37 cellular contexts compared by ENCODE assay signal in the genomic region with DNA sequence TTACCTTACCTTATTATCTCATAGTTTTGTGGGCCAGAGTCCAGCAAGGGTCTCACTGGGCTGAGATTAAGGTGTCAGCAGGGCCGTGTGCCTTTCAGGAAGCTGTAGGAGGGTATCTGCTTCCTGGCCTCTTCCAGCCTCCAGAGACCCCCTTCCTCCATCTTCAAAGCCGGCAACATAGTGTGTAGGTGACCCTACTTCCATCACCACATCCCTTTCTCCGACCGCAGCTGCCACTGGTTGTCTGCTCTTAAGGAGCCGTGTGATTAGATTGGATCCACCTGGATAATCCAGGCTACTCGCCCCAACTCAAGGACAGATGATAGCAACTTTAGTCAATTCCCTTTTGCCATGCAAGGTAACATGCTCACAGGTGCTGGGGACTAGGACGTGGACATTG.
DNase-seq lines count a peak whose midpoint lies in the region; ATAC-seq, FAIRE-seq and TF ChIP-seq lines count a peak whose summit lies in the region.
"Had no signal": no experiment of that assay in that cellular context is flagged by ENCODE, and none has a peak within 500 bp of the region (broad histone marks: within the 10 kb centered on the region; RNA-seq: fewer than 3 reads in every experiment).

No MANE protein-coding gene starts in this region.

- FAIRE-seq in HTR-8/SVneo (lab: Jason Lieb, UNC) (peak; percentile 74), kidney (lab: Jason Lieb, UNC) (no peak)
- FAIRE-seq: A204.1, A549, D721Med had no signal

- H3K36me3 ChIP-seq in RWPE2 (ENCODE audit: low read depth), result no peaks in the 10 kb centered on the region
- H3K36me3 ChIP-seq in kidney (ENCODE audit: control insufficient read depth in 1 of 2, insufficient read depth in 2 of 2, low read length in 2 of 2), result no peaks in the 10 kb centered on the region
- no peaks in the 10 kb centered on the region for H3K36me3 ChIP-seq in suprapubic skin
- H3K36me3 ChIP-seq: BE2C; BLaER1; BLaER1 treated with 17β-estradiol and CSF1 and Interleukin-3, amounts not matched to agents 10 nM and 100 nM had no signal

- no peak for ATAC-seq in RWPE2 (ENCODE audit: low read depth)
- ATAC-seq in natural killer cell treated with Interleukin-12 subunit alpha and Interleukin-12 subunit beta and Interleukin-15 and Interleukin-18, amount 100 ng/mL, for 72 hours, result no peak
- ATAC-seq: A549; CD8-positive, alpha-beta T cell had no signal

- H3K36me3 Mint-ChIP-seq in natural killer cell treated with Interleukin-12 subunit alpha and Interleukin-12 subunit beta and Interleukin-15 and Interleukin-18, amount 100 ng/mL, for 72 hours, result no peaks in the 10 kb centered on the region
- H3K36me3 Mint-ChIP-seq: CD14-positive monocyte; CD4-positive, alpha-beta memory T cell; CD4-positive, CD25-positive, alpha-beta regulatory T cell; CD8-positive, alpha-beta memory T cell; CD8-positive, alpha-beta T cell had no signal

- no peak overlapping the region for H3K9ac ChIP-seq in kidney (ENCODE audit: low read length in 2 of 2)
- H3K9ac ChIP-seq: BLaER1; BLaER1 treated with 17β-estradiol and CSF1 and Interleukin-3, amounts not matched to agents 10 nM and 100 nM had no signal

- H3K9me3 Mint-ChIP-seq in natural killer cell treated with Interleukin-12 subunit alpha and Interleukin-12 subunit beta and Interleukin-15 and Interleukin-18, amount 100 ng/mL, for 72 hours, result no peaks in the 10 kb centered on the region
- H3K9me3 Mint-ChIP-seq: CD4-positive, alpha-beta T cell; CD8-positive, alpha-beta T cell had no signal

- no peak overlapping the region for H3K27ac ChIP-seq in RWPE2 (ENCODE audit: poor library complexity, severe bottlenecking)
- H3K27ac ChIP-seq in kidney (ENCODE audit: low read depth in 2 of 2, low read length in 2 of 2), result no peak overlapping the region
- no peak overlapping the region for H3K27ac ChIP-seq in suprapubic skin
- H3K27ac ChIP-seq: 22Rv1; A549; BLaER1; BLaER1 treated with 17β-estradiol and CSF1 and Interleukin-3, amounts not matched to agents 10 nM and 100 nM; C4-2B had no signal

- TF ChIP-seq CTCF in RWPE2 (IDR thresholded peaks at IDR 0.05; ENCODE audit: poor library complexity, severe bottlenecking) (no peak), kidney (IDR thresholded peaks at IDR 0.05; ENCODE audit: borderline replicate concordance, extremely low read depth, insufficient read depth) (no peak), suprapubic skin (IDR thresholded peaks at IDR 0.05) (no peak)

- no peak for TF ChIP-seq EP300 in suprapubic skin (IDR thresholded peaks at IDR 0.05)

- no peak overlapping the region for H3K27ac Mint-ChIP-seq in natural killer cell treated with Interleukin-12 subunit alpha and Interleukin-12 subunit beta and Interleukin-15 and Interleukin-18, amount 100 ng/mL, for 72 hours
- H3K27ac Mint-ChIP-seq: B cell; CD14-positive monocyte; CD4-positive, alpha-beta T cell; CD4-positive, CD25-positive, alpha-beta regulatory T cell; CD8-positive, alpha-beta memory T cell; CD8-positive, alpha-beta T cell had no signal

- no peak for TF ChIP-seq POLR2A in suprapubic skin (IDR thresholded peaks at IDR 0.05)

- DNase-seq in HTR-8/SVneo (ENCODE audit: insufficient read length, low spot score) (no peak), RWPE2 (ENCODE audit: low spot score) (peak; percentile 64), islet precursor cell (peak; percentile 18), kidney (peak; percentile 45), suprapubic skin (ENCODE audit: low spot score in 2 of 2) (no peak), nucleus accumbens (lab: John Stamatoyannopoulos, UW) (no peak), AG20443 (ENCODE audit: low spot score) (no peak)
- DNase-seq in natural killer cell treated with Interleukin-12 subunit alpha and Interleukin-12 subunit beta and Interleukin-15 and Interleukin-18, amount 100 ng/mL, for 72 hours (ENCODE audit: low spot score), result no peak
- DNase-seq: 8988T; ACHN; AML-193; BE2C; C1 segment of cervical spinal cord; Calu3; CD4-positive, alpha-beta memory T cell; CD4-positive, alpha-beta T cell; CD4-positive, CD25-positive, alpha-beta regulatory T cell; CD8-positive, alpha-beta memory T cell; CD8-positive, alpha-beta T cell; COR-L47; DMS 273 treated with DMSO at 0.1 percent for 48 hours; DMS153; DMS53; DMS79; DMS79 treated with DMSO at 0.1 percent for 48 hours; DND-41; EL had no signal

- no peaks in the 10 kb centered on the region for H3K4me1 Mint-ChIP-seq in natural killer cell treated with Interleukin-12 subunit alpha and Interleukin-12 subunit beta and Interleukin-15 and Interleukin-18, amount 100 ng/mL, for 72 hours (ENCODE audit: low read depth in 2 of 2)
- H3K4me1 Mint-ChIP-seq: B cell; CD4-positive, alpha-beta memory T cell; CD4-positive, CD25-positive, alpha-beta regulatory T cell; CD8-positive, alpha-beta memory T cell had no signal

- H3K27me3 ChIP-seq in RWPE2 (ENCODE audit: insufficient read depth, poor library complexity, severe bottlenecking) (no peaks in the 10 kb centered on the region), suprapubic skin (peaks cover 8% of the 10 kb centered on the region)
- H3K27me3 ChIP-seq: BE2C; BLaER1; BLaER1 treated with 17β-estradiol and CSF1 and Interleukin-3, amounts not matched to agents 10 nM and 100 nM had no signal

- 82% methylated on average over 7 of the region's 7 CpGs for WGBS in suprapubic skin

- H3K9me3 ChIP-seq in RWPE2 (ENCODE audit: severe bottlenecking) (no peaks in the 10 kb centered on the region), kidney (ENCODE audit: control insufficient read depth in 1 of 2, low read length in 2 of 2) (no peaks in the 10 kb centered on the region), suprapubic skin (no peaks in the 10 kb centered on the region)
- H3K9me3 ChIP-seq: A549; BE2C; BLaER1; BLaER1 treated with 17β-estradiol and CSF1 and Interleukin-3, amounts not matched to agents 10 nM and 100 nM; Caco-2 had no signal

- peaks cover 10% of the 10 kb centered on the region for H3K4me1 ChIP-seq in RWPE2 (ENCODE audit: insufficient read depth, poor library complexity, severe bottlenecking)
- H3K4me1 ChIP-seq in kidney (ENCODE audit: control insufficient read depth in 1 of 2, insufficient read depth in 1 of 2, low read depth in 1 of 2, low read length in 2 of 2), result no peaks in the 10 kb centered on the region
- no peaks in the 10 kb centered on the region for H3K4me1 ChIP-seq in suprapubic skin
- H3K4me1 ChIP-seq: BE2C, Caco-2 had no signal

- H3K4me3 Mint-ChIP-seq in natural killer cell treated with Interleukin-12 subunit alpha and Interleukin-12 subunit beta and Interleukin-15 and Interleukin-18, amount 100 ng/mL, for 72 hours, result no peak overlapping the region
- H3K4me3 Mint-ChIP-seq: B cell; CD14-positive monocyte; CD4-positive, alpha-beta memory T cell; CD4-positive, alpha-beta T cell; CD4-positive, CD25-positive, alpha-beta regulatory T cell; CD8-positive, alpha-beta memory T cell; CD8-positive, alpha-beta T cell had no signal

- intact Hi-C loops in kidney (cut with DNase I), result no loop called here

- H3K27me3 Mint-ChIP-seq in natural killer cell treated with Interleukin-12 subunit alpha and Interleukin-12 subunit beta and Interleukin-15 and Interleukin-18, amount 100 ng/mL, for 72 hours, result peaks cover 29 to 44% of the 10 kb centered on the region in 2 donors

- H3K4me3 ChIP-seq in RWPE2 (ENCODE audit: severe bottlenecking) (no peak overlapping the region), kidney (ENCODE audit: low read length in 2 of 2) (no peak overlapping the region), suprapubic skin (no peak overlapping the region)
- H3K4me3 ChIP-seq: A549; BLaER1; BLaER1 treated with 17β-estradiol and CSF1 and Interleukin-3, amounts not matched to agents 10 nM and 100 nM had no signal

Comparison
In these comparisons a context has a peak if more than half of its experiments do, and no peak if none do; other contexts are left out.
1. DNase-seq: peak in RWPE2 (single experiment), islet precursor cell (single experiment) and kidney (single experiment); none in HTR-8/SVneo (single experiment), suprapubic skin (0 of 2), nucleus accumbens (0 of 56), natural killer cell treated with Interleukin-12 subunit alpha and Interleukin-12 subunit beta and Interleukin-15 and Interleukin-18, amount 100 ng/mL, for 72 hours (single experiment) and AG20443 (single experiment).